8 cellular contexts compared by ENCODE assay signal in genomic region chr16:89873109-89873821, GRCh38. TPM values are rescaled to one million over a fixed set of nuclear protein-coding genes. Genes with fewer than 3 reads are reported as not detected.
A peak's percentile ranks its signal among the peaks of the same experiment; 100 is the strongest.
DNase-seq lines count a peak whose midpoint lies in the region; ATAC-seq and TF ChIP-seq lines count a peak whose summit lies in the region.

TCF25 (plus strand) TSS chr16:89873592; CDS start chr16:89873668, 76 bp downstream.

- peak within 1 kb of the TSS; percentile 96 for H3K4me3 ChIP-seq in IMR-90 (ENCODE audit: insufficient read depth, low read depth, low read length)
- H3K4me3 ChIP-seq in Panc1 (ENCODE audit: low read depth in 2 of 2, low read length in 2 of 2) = peak within 1 kb of the TSS; percentile 66 to 70
- peak within 1 kb of the TSS; percentile 56 to 97 for H3K4me3 ChIP-seq in esophagus (ENCODE audit: low read depth in 1 of 2, low read length in 2 of 2)
- H3K4me3 ChIP-seq in mucosa of stomach (ENCODE audit: low read length) = peak within 1 kb of the TSS; percentile 74

- H3K4me1 Mint-ChIP-seq in activated T-cell treated with anti-CD3 and anti-CD28 coated beads, Interleukin-2, amount 50 U/mL, for 24 hours (ENCODE audit: low read depth) = peaks cover 21% of the 10 kb centered on the region

- peak within 1 kb of the TSS; percentile 98 for H2BK5ac ChIP-seq in IMR-90 (ENCODE audit: low read depth, low read length, poor library complexity, severe bottlenecking)

- H3K27me3 ChIP-seq in IMR-90 (ENCODE audit: control insufficient read depth, insufficient read depth, low read length) (no peaks in the 10 kb centered on the region), Panc1 (ENCODE audit: control insufficient read depth, insufficient read depth, low read length) (no peaks in the 10 kb centered on the region), esophagus (ENCODE audit: control insufficient read depth in 1 of 2, insufficient read depth in 2 of 2, low read length in 2 of 2) (no peaks in the 10 kb centered on the region), mucosa of stomach (ENCODE audit: control insufficient read depth, insufficient read depth, low read length) (no peaks in the 10 kb centered on the region)

- POLR2A ChIA-PET in IMR-90 (lab: Charles Lee; ENCODE audit: unreplicated experiment) = interaction anchor here (0.5 to 0.6 kb wide), 2 partner anchors 27 to 35 kb away, joined by 3 to 4 read pairs; no protein-coding TSS in a partner anchor
- POLR2A ChIA-PET in Panc1 (lab: Charles Lee) = interaction anchor here (0.6 to 1.1 kb wide), 5 partner anchors 29 to 1009 kb away, joined by 3 to 10 read pairs (median 8); no protein-coding TSS in a partner anchor

- H3K9ac ChIP-seq in IMR-90 (ENCODE audit: low read depth, low read length) (peak within 1 kb of the TSS; percentile 99), mucosa of stomach (ENCODE audit: low read length) (peak within 1 kb of the TSS; percentile 95)

- CTCF ChIA-PET in IMR-90 (lab: Yijun Ruan, JAX) (interaction anchor here (0.6 kb wide), 1 partner anchor 9 kb away, joined by 3 read pairs; no protein-coding TSS in a partner anchor), Panc1 (lab: Charles Lee) (interaction anchor here (1.0 to 1.6 kb wide), 2 partner anchors 13 to 167 kb away, joined by 3 to 11 read pairs; no protein-coding TSS in a partner anchor)

- peaks cover 2% of the 10 kb centered on the region for H3K9me3 Mint-ChIP-seq in activated T-cell treated with anti-CD3 and anti-CD28 coated beads, Interleukin-2, amount 50 U/mL, for 24 hours

- peaks cover 11 to 47% of the 10 kb centered on the region in 2 experiments for H3K79me1 ChIP-seq in IMR-90 (ENCODE audit: low read depth in 1 of 2, low read length in 2 of 2)

- TF ChIP-seq CTCF in IMR-90 (conservative IDR thresholded peaks at IDR 0.05; ENCODE audit: low read depth, low read length) (no peak), Panc1 (IDR thresholded peaks at IDR 0.05) (no peak)

- peak; percentile 98 for DNase-seq in D341Med (ENCODE audit: low spot score)
- peak; percentile 79 for DNase-seq in IMR-90
- DNase-seq in Panc1 (ENCODE audit: low read depth, low spot score) = peak; percentile 33
- peak; percentile 89 for DNase-seq in activated T-cell treated with anti-CD3 and anti-CD28 coated beads, Interleukin-2, amount 50 U/mL, for 24 hours
- DNase-seq in stimulated activated CD8-positive, alpha-beta memory T cell treated with anti-CD3 and anti-CD28 coated beads, Interleukin-4, amount 100 ng/mL, for 48 hours = peak; percentile 91

- H3K9me3 ChIP-seq in IMR-90 (ENCODE audit: control insufficient read depth, insufficient read depth, low read length) = no peaks in the 10 kb centered on the region
- no peaks in the 10 kb centered on the region for H3K9me3 ChIP-seq in Panc1 (ENCODE audit: control insufficient read depth, insufficient read depth, low read depth, low read length)
- H3K9me3 ChIP-seq in esophagus (ENCODE audit: control insufficient read depth in 2 of 2, insufficient read depth in 1 of 2, low read depth in 1 of 2, low read length in 1 of 2) = no peaks in the 10 kb centered on the region
- H3K9me3 ChIP-seq in mucosa of stomach (ENCODE audit: control insufficient read depth, low read length) = no peaks in the 10 kb centered on the region

- WGBS in IMR-90 (ENCODE audit: extremely low coverage in 2 of 2, insufficient read length in 1 of 2), 2 experiments = 1% methylated on average over 52 of the region's 89 CpGs; no CpG with 5 or more reads in 1 of the 2 experiments
- WGBS in esophagus, 2 donors = 0 to 1% methylated on average over 47 to 89 of the region's 89 CpGs

- no peak within 1 kb of the TSS for H2BK20ac ChIP-seq in IMR-90 (ENCODE audit: low read depth, low read length)

- H2AK5ac ChIP-seq in IMR-90 (ENCODE audit: low read depth, low read length) = peak within 1 kb of the TSS; percentile 100

- peak within 1 kb of the TSS; percentile 89 for H3K4me2 ChIP-seq in IMR-90 (ENCODE audit: low read depth, low read length)

- peaks cover 41% of the 10 kb centered on the region for H3K36me3 Mint-ChIP-seq in activated T-cell treated with anti-CD3 and anti-CD28 coated beads, Interleukin-2, amount 50 U/mL, for 24 hours (ENCODE audit: low read depth)

- BruUV-seq in IMR-90 (replicated peaks; lab: Mats Ljungman, UMichigan) (no TSS peak), Panc1 (replicated peaks; lab: Mats Ljungman, UMichigan) (TSS peak; percentile 69)

- dilution Hi-C loops in IMR-90 (cut with HindIII; ENCODE audit: low sequenced_read_pairs, unreplicated experiment) = no loop called here

- peaks cover 42% of the 10 kb centered on the region for H4K20me1 ChIP-seq in IMR-90 (ENCODE audit: insufficient read depth, low read length)

- peak within 1 kb of the TSS; percentile 98 for H3K56ac ChIP-seq in IMR-90 (ENCODE audit: extremely low read depth, insufficient read depth, low read length)

- H3K4me1 ChIP-seq in IMR-90 (ENCODE audit: control insufficient read depth, insufficient read depth, low read length) (peaks cover 9% of the 10 kb centered on the region), Panc1 (ENCODE audit: control insufficient read depth, insufficient read depth, low read length) (peaks cover 3% of the 10 kb centered on the region; the same call in 1 of the 2 replicates), esophagus (ENCODE audit: control insufficient read depth in 2 of 2, insufficient read depth in 2 of 2, low read length in 1 of 2) (peaks cover 0 to 6% of the 10 kb centered on the region in 2 donors), mucosa of stomach (ENCODE audit: control insufficient read depth, insufficient read depth, low read length) (peaks cover 10% of the 10 kb centered on the region)

- in situ Hi-C loops in IMR-90 (cut with MboI; ENCODE audit: low sequenced_read_pairs) = no loop called here
- in situ Hi-C loops in Panc1 (cut with HindIII; ENCODE audit: low pct_unique_long_range_greater_than_20kb, low sequenced_read_pairs) = no loop called here

- peak within 1 kb of the TSS; percentile 99 for H4K91ac ChIP-seq in IMR-90 (ENCODE audit: insufficient read depth, low read depth, low read length)

- H3K27ac ChIP-seq in IMR-90 (ENCODE audit: insufficient read depth, low read length) (peak within 1 kb of the TSS; percentile 98), Panc1 (ENCODE audit: low read length) (peak within 1 kb of the TSS; percentile 83), esophagus (ENCODE audit: low read depth in 2 of 2, low read length in 1 of 2) (peak within 1 kb of the TSS; percentile 100)

- H3K27ac Mint-ChIP-seq in activated T-cell treated with anti-CD3 and anti-CD28 coated beads, Interleukin-2, amount 50 U/mL, for 24 hours = peak within 1 kb of the TSS; percentile 99

- H3K27me3 Mint-ChIP-seq in activated T-cell treated with anti-CD3 and anti-CD28 coated beads, Interleukin-2, amount 50 U/mL, for 24 hours = no peaks in the 10 kb centered on the region

- H4K5ac ChIP-seq in IMR-90 (ENCODE audit: low read depth, low read length) = peak within 1 kb of the TSS; percentile 97

- peak within 1 kb of the TSS; percentile 97 for H3K23ac ChIP-seq in IMR-90 (ENCODE audit: low read depth, low read length)

- H2BK120ac ChIP-seq in IMR-90 (ENCODE audit: low read depth, low read length) = peak within 1 kb of the TSS; percentile 83; the same call in 1 of the 2 replicates

- intact Hi-C loops in IMR-90 (cut with micrococcal nuclease) (no loop called here), Panc1 (cut with micrococcal nuclease; ENCODE audit: unreplicated experiment) (no loop called here)

- H2AFZ ChIP-seq in IMR-90 (replicated peaks; ENCODE audit: low read length, poor library complexity) = peak within 1 kb of the TSS; percentile 96

- TF ChIP-seq RAD21 in IMR-90 (IDR thresholded peaks at IDR 0.05; ENCODE audit: low read length) = no peak

- H3K9me1 ChIP-seq in IMR-90 (ENCODE audit: insufficient read depth, low read length) = peaks cover 4% of the 10 kb centered on the region; the same call in 1 of the 2 replicates

- H3K14ac ChIP-seq in IMR-90 (replicated peaks; ENCODE audit: low read depth, low read length) = peak within 1 kb of the TSS; percentile 99

- peak within 1 kb of the TSS; percentile 99 for H3K4ac ChIP-seq in IMR-90 (ENCODE audit: low read depth, low read length)

- peaks cover 14% of the 10 kb centered on the region for H3K36me3 ChIP-seq in IMR-90 (ENCODE audit: control insufficient read depth, insufficient read depth, low read length)
- peaks cover 9% of the 10 kb centered on the region for H3K36me3 ChIP-seq in Panc1 (ENCODE audit: control insufficient read depth, insufficient read depth, low read length)
- H3K36me3 ChIP-seq in esophagus (ENCODE audit: control insufficient read depth in 2 of 2, insufficient read depth in 2 of 2, low read length in 1 of 2) = peaks cover 0 to 8% of the 10 kb centered on the region in 2 donors
- H3K36me3 ChIP-seq in mucosa of stomach (ENCODE audit: control insufficient read depth, insufficient read depth, low read length) = no peaks in the 10 kb centered on the region

- H3K4me3 Mint-ChIP-seq in activated T-cell treated with anti-CD3 and anti-CD28 coated beads, Interleukin-2, amount 50 U/mL, for 24 hours = peak within 1 kb of the TSS; percentile 89

- H2BK15ac ChIP-seq in IMR-90 (ENCODE audit: low read depth, low read length) = peak within 1 kb of the TSS; percentile 36; the same call in 1 of the 3 replicates

- ATAC-seq in GM21526 (IDR thresholded peaks at IDR 0.05; ENCODE audit: low FRiP score, unreplicated experiment) (peak; percentile 31), IMR-90 (ENCODE audit: low read depth) (peak; percentile 49), Panc1 (peak; percentile 72)

- TF ChIP-seq POLR2A in IMR-90 (IDR thresholded peaks at IDR 0.05; ENCODE audit: low read depth, low read length) = peak; percentile 95

- peak within 1 kb of the TSS; percentile 99 to 100 for H4K8ac ChIP-seq in IMR-90 (ENCODE audit: low read depth in 2 of 2, low read length in 2 of 2)

- H2AK9ac ChIP-seq in IMR-90 (replicated peaks; ENCODE audit: low read depth, low read length, poor library complexity) = peak within 1 kb of the TSS; percentile 100

- peak within 1 kb of the TSS; percentile 96 for H3K18ac ChIP-seq in IMR-90 (ENCODE audit: low read depth, low read length)

TF ChIP-seq in IMR-90, 13 proteins besides CTCF, POLR2A, EP300 and RAD21:
- no peak; the same call in 1 of the 2 replicates for TF ChIP-seq CHD1 (IDR thresholded peaks at IDR 0.05; ENCODE audit: low read depth, low read length)
- peak; percentile 70; the same call in 1 of the 2 replicates for TF ChIP-seq MAZ (IDR thresholded peaks at IDR 0.05; ENCODE audit: borderline replicate concordance, low read depth, low read length)
- no peak for TF ChIP-seq FOS (IDR thresholded peaks at IDR 0.05; ENCODE audit: low read depth, low read length)

RNA-seq across cellular contexts. Expression of gene TCF25, which starts in this region (rescaled TPM):
- total RNA-seq in IMR-90 (2012; rRNA removed) = 119 and 127 TPM in 2 replicates
- polyA plus RNA-seq in IMR-90 (2012; rRNA removed) = 184 and 199 TPM in 2 replicates
- 143 and 185 TPM in 2 replicates for polyA plus RNA-seq in IMR-90 (2012; cell fraction: cytosol; rRNA removed)
- 445 and 688 TPM in 2 replicates for polyA plus RNA-seq in IMR-90 (2012; cell fraction: nucleus; rRNA removed; ENCODE audit: low replicate concordance)
- total RNA-seq in Panc1 (2021; ENCODE audit: unreplicated experiment) = 144 TPM
- polyA plus RNA-seq in Panc1 (2012; ENCODE audit: insufficient read length) = 163 TPM
- polyA plus RNA-seq in esophagus = 10 to 100 TPM; 76.3 to 83.2 TPM

Comparison
In these comparisons a context has a peak if more than half of its experiments do, and no peak if none do; other contexts are left out.
1. Peak in every context shown above with its lines: DNase-seq, ATAC-seq, H3K4me3 ChIP-seq and H3K27ac ChIP-seq.
2. DNase-seq: peak in every context shown above with its lines; median percentile 98 in D341Med; 91 in stimulated activated CD8-positive, alpha-beta memory T cell treated with anti-CD3 and anti-CD28 coated beads, Interleukin-4, amount 100 ng/mL, for 48 hours; 89 in activated T-cell treated with anti-CD3 and anti-CD28 coated beads, Interleukin-2, amount 50 U/mL, for 24 hours; 79 in IMR-90; 33 in Panc1.